ENCODE assay signal across 10 cellular contexts in genomic region chr5:131279209-131279608, GRCh38. TPM values are rescaled to one million over a fixed set of nuclear protein-coding genes. Genes with fewer than 3 reads are reported as not detected.
A peak's percentile ranks its signal among the peaks of the same experiment; 100 is the strongest.
DNase-seq lines count a peak whose midpoint lies in the region; ATAC-seq, FAIRE-seq and TF ChIP-seq lines count a peak whose summit lies in the region.
"Had no signal": no experiment of that assay in that cellular context is flagged by ENCODE, and none has a peak within 500 bp of the region (broad histone marks: within the 10 kb centered on the region; RNA-seq: fewer than 3 reads in every experiment).

No MANE protein-coding gene starts in this region.

- no peak for DNase-seq in CD4-positive, alpha-beta T cell
- DNase-seq in GM19239 (ENCODE audit: insufficient read length, low spot score), result no peak
- DNase-seq in K562 (ENCODE audit: extremely low read depth in 1 of 4, low spot score in 3 of 4), result no peak
- DNase-seq in activated CD4-positive, CD25-positive, alpha-beta regulatory T cell (lab: John Stamatoyannopoulos, UW), result no peak
- DNase-seq in AG08395 (ENCODE audit: low spot score), result no peak
- DNase-seq in RWPE1 (ENCODE audit: low spot score), result no peak
- DNase-seq: mesenchymal stem cell had no signal

- no peak for TF ChIP-seq POLR2A in K562 (conservative IDR thresholded peaks at IDR 0.05)

- peak overlapping the region; percentile 77 for H3K27ac Mint-ChIP-seq in CD4-positive, alpha-beta T cell

- POLR2A ChIA-PET in CD4-positive, alpha-beta T cell (lab: Charles Lee), result interaction anchor here (1.5 to 11.2 kb wide), 3 partner anchors 12 to 100 kb away, joined by 3 to 390 read pairs (median 20); partner anchors contain the start of gene CDC42SE2
- POLR2A ChIA-PET in K562 (lab: Yijun Ruan, JAX), result no interaction called here
- POLR2A ChIA-PET in RWPE1 (lab: Yijun Ruan, JAX; ENCODE audit: low non-redundant PET), result no interaction called here

- no peak for TF ChIP-seq EP300 in K562 (IDR thresholded peaks at IDR 0.05; ENCODE audit: low read length)

- ATAC-seq in CD4-positive, alpha-beta T cell (ENCODE audit: poor library complexity), result no peak
- peak; percentile 43 for ATAC-seq in HG03354 (IDR thresholded peaks at IDR 0.05; ENCODE audit: poor library complexity, severe bottlenecking, unreplicated experiment)
- ATAC-seq in K562, result no peak
- no peak for ATAC-seq in GM21786 (IDR thresholded peaks at IDR 0.05; ENCODE audit: unreplicated experiment)

- no peak overlapping the region for H2AFZ ChIP-seq in K562 (ENCODE audit: low read depth, low read length)

- no peak for TF ChIP-seq RAD21 in K562 (CRISPR knock-in tag; conservative IDR thresholded peaks at IDR 0.05 in 1 of 2, IDR thresholded peaks at IDR 0.05 in 1 of 2)

- H3K27me3 Mint-ChIP-seq in CD4-positive, alpha-beta T cell, result no peaks in the 10 kb centered on the region

- H3K79me2 ChIP-seq in K562 (ENCODE audit: control insufficient read depth, insufficient read depth, low read length), result peaks cover 93% of the 10 kb centered on the region

- H3K27me3 ChIP-seq in CD4-positive, alpha-beta T cell (ENCODE audit: control insufficient read depth, insufficient read depth, low read length), result no peaks in the 10 kb centered on the region
- H3K27me3 ChIP-seq in K562 (ENCODE audit: control insufficient read depth in 2 of 2, insufficient read depth in 2 of 2, low read length in 2 of 2), result no peaks in the 10 kb centered on the region

- no peaks in the 10 kb centered on the region for H3K9me3 Mint-ChIP-seq in CD4-positive, alpha-beta T cell

- no peak overlapping the region for H3K4me2 ChIP-seq in K562 (ENCODE audit: insufficient read depth, low read length)

- in situ Hi-C loops in K562 (cut with MboI), result no loop called here

- 92% methylated on average over 1 of the region's 1 CpG for WGBS in K562 (ENCODE audit: insufficient coverage, low coverage, missing lambda C conversion rate)

- H3K4me1 Mint-ChIP-seq in CD4-positive, alpha-beta T cell (ENCODE audit: low read depth), result peaks cover 86% of the 10 kb centered on the region

- FAIRE-seq in GM19239 (lab: Jason Lieb, UNC) (peak; percentile 72), K562 (lab: Jason Lieb, UNC) (no peak)

- CTCF ChIA-PET in CD4-positive, alpha-beta T cell (lab: Charles Lee), result interaction anchor here (2.8 kb wide), 1 partner anchor 14 kb away, joined by 19 read pairs; no protein-coding TSS in a partner anchor
- CTCF ChIA-PET in K562 (lab: Yijun Ruan, JAX; ENCODE audit: low intra/inter-chr PET ratio) (no interaction called here), RWPE1 (lab: Yijun Ruan, JAX) (no interaction called here)

- peak overlapping the region; percentile 74 for H3K4me3 Mint-ChIP-seq in CD4-positive, alpha-beta T cell

- no peak overlapping the region for H3K9ac ChIP-seq in K562 (ENCODE audit: insufficient read depth in 1 of 2, low read depth in 2 of 2, low read length in 2 of 2)

- intact Hi-C loops in CD4-positive, alpha-beta T cell (cut with DNase I, micrococcal nuclease), result loop anchor here (1.0 to 2.0 kb wide), 2 partner anchors 14 to 26 kb away; partner anchors contain the start of gene CDC42SE2 (in 1 of the 2)
- intact Hi-C loops in K562 (cut with micrococcal nuclease), result no loop called here

- no peak for TF ChIP-seq CTCF in CD4-positive, alpha-beta T cell (IDR thresholded peaks at IDR 0.05)
- TF ChIP-seq CTCF in K562 (IDR thresholded peaks at IDR 0.05 in 2 of 3, conservative IDR thresholded peaks at IDR 0.05 in 1 of 3; ENCODE audit: insufficient read depth in 2 of 3, low read depth in 1 of 3, low read length in 3 of 3) (no peak), RWPE1 (conservative IDR thresholded peaks at IDR 0.05; ENCODE audit: low read depth) (no peak)

- peak overlapping the region; percentile 25 for H3K27ac ChIP-seq in CD4-positive, alpha-beta T cell (ENCODE audit: low read depth, low read length)
- H3K27ac ChIP-seq in K562 (ENCODE audit: extremely low read depth, low read depth, low read length) (peak overlapping the region; percentile 2; the same call in 1 of the 3 replicates), RWPE1 (no peak overlapping the region)

- peaks cover 59% of the 10 kb centered on the region for H3K36me3 Mint-ChIP-seq in CD4-positive, alpha-beta T cell (ENCODE audit: low read depth)

- no peaks in the 10 kb centered on the region; a peak in 1 of 5 replicates for H3K4me1 ChIP-seq in K562 (replicated peaks in 1 of 2; ENCODE audit: control insufficient read depth in 2 of 2, insufficient read depth in 2 of 2, low read length in 2 of 2)

- H3K9me3 ChIP-seq in CD4-positive, alpha-beta T cell (ENCODE audit: control insufficient read depth, low read length), result no peaks in the 10 kb centered on the region
- no peaks in the 10 kb centered on the region; the same call in 1 of the 2 replicates for H3K9me3 ChIP-seq in K562 (replicated peaks; ENCODE audit: control insufficient read depth, insufficient read depth, low read depth, low read length)

- H3K4me3 ChIP-seq in K562, result no peak overlapping the region
- H3K4me3 ChIP-seq: skin epidermis had no signal

- H3K9me1 ChIP-seq in K562 (ENCODE audit: control insufficient read depth, insufficient read depth, low read length), result no peaks in the 10 kb centered on the region

- no peaks in the 10 kb centered on the region for H4K20me1 ChIP-seq in K562 (replicated peaks; ENCODE audit: control insufficient read depth, insufficient read depth, low read length)

- no peaks in the 10 kb centered on the region; the same call in 2 of the 3 replicates for H3K36me3 ChIP-seq in K562 (ENCODE audit: control insufficient read depth, insufficient read depth, low read length)

- no TSS peak for BruUV-seq in K562 (replicated peaks; lab: Mats Ljungman, UMichigan)

TF ChIP-seq in K562, 482 proteins besides CTCF, POLR2A, EP300 and RAD21 (continues in another document):
- TF ChIP-seq ZNF282 (CRISPR knock-in tag; IDR thresholded peaks at IDR 0.05), result no peak
- TF ChIP-seq ZFP36 (IDR thresholded peaks at IDR 0.05; ENCODE audit: low read depth, low read length, partially characterized antibody), result no peak
- TF ChIP-seq PCBP1 (IDR thresholded peaks at IDR 0.05; ENCODE audit: low read depth, low read length, poor library complexity, severe bottlenecking), result no peak
- no peak for TF ChIP-seq ZNF398 (CRISPR knock-in tag; IDR thresholded peaks at IDR 0.05)
- no peak for TF ChIP-seq E2F5 (CRISPR knock-in tag; IDR thresholded peaks at IDR 0.05)
- no peak for TF ChIP-seq MXI1 (IDR thresholded peaks at IDR 0.05; ENCODE audit: low read depth, low read length)
- no peak for TF ChIP-seq POLR2AphosphoS2 (IDR thresholded peaks at IDR 0.05; ENCODE audit: low read length)
- no peak for TF ChIP-seq ZNF134 (CRISPR knock-in tag; conservative IDR thresholded peaks at IDR 0.05)

RNA-seq across cellular contexts. Expression of gene CDC42SE2, which starts 15.4 kb away (rescaled TPM):
- 100 to 1,000 TPM; 218 to 230 TPM for total RNA-seq in CD4-positive, alpha-beta T cell
- total RNA-seq in K562 (2011; cell fraction: chromatin; rRNA removed; ENCODE audit: low replicate concordance), result 14.0 and 31.6 TPM in 2 replicates
- 8.8 and 11.4 TPM in 2 replicates for total RNA-seq in K562 (2011; cell fraction: nucleolus; rRNA removed)
- total RNA-seq in K562 (2011; cell fraction: nucleoplasm; rRNA removed), result 23.0 and 38.4 TPM in 2 replicates
- total RNA-seq in K562 (2014; rRNA removed) (24.8 and 31.2 TPM in 2 replicates), K562 (2014; rRNA removed; fragmentation: Illumina TruSeq; extraction: Trizol) (40.5 and 46.8 TPM in 2 replicates), K562 (2015; rRNA removed; fragmentation: Illumina TruSeq; extraction: Trizol) (38.0 and 39.7 TPM in 2 replicates), K562 (2021) (32.7 and 34.2 TPM in 2 replicates)
- polyA plus RNA-seq in K562 (2011; rRNA removed) (30.9 and 44.3 TPM in 2 replicates), K562 (2014; fragmentation: Illumina TruSeq; extraction: Trizol) (30.0 and 33.8 TPM in 2 replicates), K562 (2014; fragmentation: Nextera tagmentation; extraction: Ambion mirVana) (10 to 100 TPM; 25.9 to 27.9 TPM), K562 (2014; rRNA removed) (27.6 and 34.3 TPM in 2 replicates)
- 9.3 and 24.7 TPM in 2 replicates for polyA plus RNA-seq in K562 (2011; cell fraction: cytosol; rRNA removed)
- polyA plus RNA-seq in K562 (2011; cell fraction: nucleus; rRNA removed), result 6.0 and 9.8 TPM in 2 replicates
- polyA plus RNA-seq in K562 (2012), result 25.2 and 27.7 TPM in 2 replicates
- 57.8 and 58.4 TPM in 2 replicates for polyA minus RNA-seq in K562 (2011; rRNA and poly(A)+ RNA removed)
- polyA minus RNA-seq in K562 (2011; cell fraction: cytosol; rRNA and poly(A)+ RNA removed), result 12.7 and 19.6 TPM in 2 replicates
- polyA minus RNA-seq in K562 (2011; cell fraction: nucleus; rRNA and poly(A)+ RNA removed), result 11.4 and 14.8 TPM in 2 replicates

Comparison
In these comparisons a context has a peak if more than half of its experiments do, and no peak if none do; other contexts are left out.
1. RNA of gene CDC42SE2, which starts 15.4 kb away (total RNA-seq): 218 to 230 TPM in CD4-positive, alpha-beta T cell; 8.8 to 46.8 TPM in K562; every median in the first group is over 4 times any median in the second.